ENCODE assay signal across 34 cellular contexts in genomic region chr4:161134795-161135194, GRCh38.
"Had no signal": no experiment of that assay in that cellular context is flagged by ENCODE, and none has a peak within 500 bp of the region (broad histone marks: within the 10 kb centered on the region; RNA-seq: fewer than 3 reads in every experiment).

No MANE protein-coding gene starts in this region.

- H3K36me3 ChIP-seq: MG63 had no signal

- H3K4me3 ChIP-seq: MG63 had no signal

- DNase-seq: Karpas-422, Kasumi-1, MG63, MM.1S, MV-4-11, NCI-H1048, NCI-H1092, NCI-H1092 treated with DMSO at 0.1 percent for 48 hours, NCI-H1105, NCI-H1105 treated with DMSO at 0.1 percent for 48 hours, NCI-H1417, NCI-H1417 treated with DMSO at 0.1 percent for 48 hours, NCI-H1436, NCI-H1436 treated with DMSO at 0.1 percent for 48 hours, NCI-H146, NCI-H1694, NCI-H1694 treated with DMSO at 0.1 percent for 48 hours, NCI-H187, NCI-H187 treated with DMSO at 0.1 percent for 48 hours, NCI-H1930, NCI-H2029, NCI-H2029 treated with DMSO at 0.1 percent for 48 hours, NCI-H2081, NCI-H2081 treated with DMSO at 0.1 percent for 48 hours, NCI-H2171, NCI-H2171 treated with DMSO at 0.1 percent for 48 hours, NCI-H2227 treated with DMSO at 0.1 percent for 48 hours, NCI-H226, NCI-H345, NCI-H446, NCI-H446 treated with DMSO at 0.1 percent for 48 hours, NCI-H510A, NCI-H510A treated with DMSO at 0.1 percent for 48 hours, NCI-H524 had no signal
